Comparison of ENCODE assay signal across 8 cellular contexts in genomic region chr12:107093547-107094448, GRCh38. TPM values are rescaled to one million over a fixed set of nuclear protein-coding genes. Genes with fewer than 3 reads are reported as not detected.
DNase-seq lines count a peak whose midpoint lies in the region; ATAC-seq, FAIRE-seq and TF ChIP-seq lines count a peak whose summit lies in the region.

CRY1 (minus strand) TSS chr12:107093549; CDS start chr12:107092961, 588 bp downstream.

- peak; percentile 28 to 35 for TF ChIP-seq POLR2A in thyroid gland (IDR thresholded peaks at IDR 0.05)

- peak; percentile 78 for ATAC-seq in HG02623 (IDR thresholded peaks at IDR 0.05; ENCODE audit: unreplicated experiment)
- peak; percentile 89 to 95 (median 91) for ATAC-seq in pancreas

- H3K4me3 ChIP-seq in pancreas: peak within 1 kb of the TSS; percentile 68 to 98 (median 78)
- peak within 1 kb of the TSS; percentile 18 to 97 (median 96) for H3K4me3 ChIP-seq in thyroid gland (replicated peaks in 1 of 3)

- no peaks in the 10 kb centered on the region for H3K9me3 ChIP-seq in pancreas
- H3K9me3 ChIP-seq in thyroid gland: no peaks in the 10 kb centered on the region

- TF ChIP-seq CTCF in pancreas (IDR thresholded peaks at IDR 0.05): no peak
- TF ChIP-seq CTCF in thyroid gland (IDR thresholded peaks at IDR 0.05): no peak

- intact Hi-C loops in cardiac septum (cut with DNase I) (loop anchor here (2.0 kb wide), 2 partner anchors 107 to 137 kb away; partner anchors contain the start of gene MTERF2), pancreas (cut with DNase I) (no loop called here), thyroid gland (cut with DNase I) (no loop called here)

- no peaks in the 10 kb centered on the region for H3K36me3 ChIP-seq in pancreas
- H3K36me3 ChIP-seq in thyroid gland: no peaks in the 10 kb centered on the region

- 1% methylated on average over 58 to 64 of the region's 64 CpGs for WGBS in adipose tissue, 3 donors
- WGBS in pancreas, 2 donors: 0 to 1% methylated on average over 60 to 64 of the region's 64 CpGs
- WGBS in thyroid gland, 2 donors: 3 to 11% methylated on average over 10 to 40 of the region's 64 CpGs

- H3K27ac ChIP-seq in adipose tissue (ENCODE audit: low read depth, low read length) (peak within 1 kb of the TSS; percentile 77), pancreas (peak within 1 kb of the TSS; percentile 95 to 99 (median 96)), thyroid gland (peak within 1 kb of the TSS; percentile 87 to 99 (median 98))

- peak; percentile 69 for DNase-seq in GM04503 (ENCODE audit: low read depth)
- peak; percentile 85 for DNase-seq in NCI-H1417 treated with DMSO at 0.1 percent for 48 hours (lab: John Stamatoyannopoulos, UW)
- peak; percentile 81 to 94 (median 89) for DNase-seq in T-helper 1 cell
- peak; percentile 97 for DNase-seq in cardiac septum (ENCODE audit: low spot score)
- DNase-seq in pancreas: peak; percentile 96 to 98 (median 98)
- peak; percentile 96 to 98 for DNase-seq in thyroid gland

- H3K27me3 ChIP-seq in pancreas (no peaks in the 10 kb centered on the region), thyroid gland (no peaks in the 10 kb centered on the region)

- peaks cover 5 to 24% (median 12%) of the 10 kb centered on the region in 3 donors for H3K4me1 ChIP-seq in pancreas
- H3K4me1 ChIP-seq in thyroid gland: peaks cover 6 to 9% of the 10 kb centered on the region in 2 donors

- no peak for FAIRE-seq in pancreas (lab: Jason Lieb, UNC)

RNA-seq across cellular contexts. Expression of gene CRY1, which starts in this region (rescaled TPM):
- polyA plus RNA-seq in adipose tissue (10 to 100 TPM in 1 of 3 donors, 1 to 10 TPM in 2; 6.1 to 12.8 (median 7.0) TPM), pancreas (10 to 100 TPM in 1 of 2 donors, 1 to 10 TPM in 1; 5.3 to 11.5 TPM)
- total RNA-seq in cardiac septum (12.0 TPM), pancreas (1 to 10 TPM; 5.5 to 8.6 (median 8.1) TPM), thyroid gland (10 to 100 TPM; 53.3 to 68.8 (median 61.7) TPM)

Comparison
In these comparisons a context has a peak if more than half of its experiments do, and no peak if none do; other contexts are left out.
1. Peak in every context shown above with its lines: DNase-seq, ATAC-seq, H3K4me3 ChIP-seq and H3K27ac ChIP-seq.